Comparison of ENCODE assay signal across 15 cellular contexts in genomic region chr4:3371038-3371437, GRCh38.
DNase-seq lines count a peak whose midpoint lies in the region; ATAC-seq, FAIRE-seq and TF ChIP-seq lines count a peak whose summit lies in the region.
"Had no signal": no experiment of that assay in that cellular context is flagged by ENCODE, and none has a peak within 500 bp of the region (broad histone marks: within the 10 kb centered on the region; RNA-seq: fewer than 3 reads in every experiment).

No MANE protein-coding gene starts in this region.

- no peak overlapping the region for H2AFZ ChIP-seq in IMR-90 (replicated peaks; ENCODE audit: low read length, poor library complexity)
- H2AFZ ChIP-seq in endothelial cell of umbilical vein (ENCODE audit: low read depth, low read length): no peak overlapping the region

- POLR2A ChIA-PET in IMR-90 (lab: Charles Lee; ENCODE audit: unreplicated experiment) (no interaction called here), endothelial cell of umbilical vein (lab: Charles Lee) (no interaction called here)
- POLR2A ChIA-PET in naive thymus-derived CD4-positive, alpha-beta T cell (lab: Charles Lee): interaction anchor here (2.6 kb wide), 1 partner anchor 16 kb away, joined by 8 read pairs; no protein-coding TSS in a partner anchor

- H3K23ac ChIP-seq in IMR-90 (ENCODE audit: low read depth, low read length): no peak overlapping the region

- no peak for TF ChIP-seq RAD21 in IMR-90 (IDR thresholded peaks at IDR 0.05; ENCODE audit: low read length)

- no peak for TF ChIP-seq CTCF in IMR-90 (conservative IDR thresholded peaks at IDR 0.05; ENCODE audit: low read depth, low read length)
- no peak for TF ChIP-seq CTCF in endothelial cell of umbilical vein (IDR thresholded peaks at IDR 0.05; ENCODE audit: extremely low read depth in 1 of 2, insufficient read depth in 1 of 2, low read depth in 1 of 2, low read length in 2 of 2)

- dilution Hi-C loops in IMR-90 (cut with HindIII; ENCODE audit: low sequenced_read_pairs, unreplicated experiment) (no loop called here), endothelial cell of umbilical vein (cut with MboI; ENCODE audit: extremely low pct_ligation_motif_present, low sequenced_read_pairs) (no loop called here)

- WGBS in IMR-90 (ENCODE audit: extremely low coverage in 2 of 2, insufficient read length in 1 of 2), 2 experiments: 70% methylated on average over 3 of the region's 14 CpGs; no CpG with 5 or more reads in 1 of the 2 experiments

- no peak overlapping the region for H3K56ac ChIP-seq in IMR-90 (ENCODE audit: extremely low read depth, insufficient read depth, low read length)

- peaks cover 0 to 17% (median 0%) of the 10 kb centered on the region in 5 donors for H3K36me3 Mint-ChIP-seq in naive thymus-derived CD4-positive, alpha-beta T cell

- H3K9me1 ChIP-seq in IMR-90 (ENCODE audit: insufficient read depth, low read length): peaks cover 13% of the 10 kb centered on the region
- H3K9me1 ChIP-seq in endothelial cell of umbilical vein (replicated peaks; ENCODE audit: control insufficient read depth, extremely low read depth, insufficient read depth, low read length): no peaks in the 10 kb centered on the region

- intact Hi-C loops in IMR-90 (cut with micrococcal nuclease) (no loop called here), endothelial cell of umbilical vein (cut with micrococcal nuclease) (loop anchor here (2.0 kb wide), 2 partner anchors 16 to 28 kb away; no protein-coding TSS in a partner anchor)
- intact Hi-C loops in naive thymus-derived CD4-positive, alpha-beta T cell (cut with micrococcal nuclease): loop anchor here in 1 of 2 donors (2.0 kb wide), 1 partner anchor 24 kb away; no protein-coding TSS in a partner anchor

- H3K27me3 ChIP-seq in IMR-90 (ENCODE audit: control insufficient read depth, insufficient read depth, low read length): no peaks in the 10 kb centered on the region
- H3K27me3 ChIP-seq in endothelial cell of umbilical vein (ENCODE audit: control insufficient read depth in 2 of 2, insufficient read depth in 2 of 2, low read length in 2 of 2): no peaks in the 10 kb centered on the region
- no peaks in the 10 kb centered on the region for H3K27me3 ChIP-seq in naive thymus-derived CD4-positive, alpha-beta T cell (ENCODE audit: control insufficient read depth in 2 of 2, insufficient read depth in 2 of 2, low read length in 2 of 2)
- H3K27me3 ChIP-seq: foreskin keratinocyte had no signal

- DNase-seq in AG08396 (ENCODE audit: low spot score) (peak; percentile 2), IMR-90 (no peak), endothelial cell of umbilical vein (ENCODE audit: low read depth, low spot score) (peak; percentile 38), left lobe of liver (ENCODE audit: low spot score) (no peak), HUDEP-2 (lab: John Stamatoyannopoulos, UW; ENCODE audit: unreplicated experiment in 76 of 76) (no peak)
- no peak for DNase-seq in naive thymus-derived CD4-positive, alpha-beta T cell
- DNase-seq: activated naive CD4-positive, alpha-beta T cell; foreskin keratinocyte; NCI-H1105; NCI-H446 treated with DMSO at 0.1 percent for 48 hours had no signal

- H3K14ac ChIP-seq in IMR-90 (replicated peaks; ENCODE audit: low read depth, low read length): 0 out of 2 replicates have a peak overlapping the region, but pooled peaks have one; percentile 3

- H2AK9ac ChIP-seq in IMR-90 (replicated peaks; ENCODE audit: low read depth, low read length, poor library complexity): no peak overlapping the region

- H3K4me2 ChIP-seq in IMR-90 (ENCODE audit: low read depth, low read length) (no peak overlapping the region), endothelial cell of umbilical vein (ENCODE audit: insufficient read depth, low read length) (peak overlapping the region; percentile 55)

- peak overlapping the region; percentile 6 for H2AK5ac ChIP-seq in IMR-90 (ENCODE audit: low read depth, low read length)

- FAIRE-seq in endothelial cell of umbilical vein (lab: Jason Lieb, UNC): no peak
- FAIRE-seq: colon, GM12891 had no signal

- no TSS peak for BruUV-seq in IMR-90 (replicated peaks; lab: Mats Ljungman, UMichigan)
- no TSS peak for BruUV-seq in endothelial cell of umbilical vein (replicated peaks; lab: Mats Ljungman, UMichigan)

- H4K20me1 ChIP-seq in IMR-90 (ENCODE audit: insufficient read depth, low read length) (peaks cover 39% of the 10 kb centered on the region), endothelial cell of umbilical vein (replicated peaks; ENCODE audit: control insufficient read depth, extremely low read depth, insufficient read depth, low read length) (no peaks in the 10 kb centered on the region)

- peaks cover 12 to 54% (median 40%) of the 10 kb centered on the region in 7 donors for H3K4me1 Mint-ChIP-seq in naive thymus-derived CD4-positive, alpha-beta T cell

- H3K4ac ChIP-seq in IMR-90 (ENCODE audit: low read depth, low read length): peak overlapping the region; percentile 37

- H3K79me1 ChIP-seq in IMR-90 (ENCODE audit: low read depth in 1 of 2, low read length in 2 of 2): peaks cover 21 to 75% of the 10 kb centered on the region in 2 experiments

- H2BK5ac ChIP-seq in IMR-90 (ENCODE audit: low read depth, low read length, poor library complexity, severe bottlenecking): no peak overlapping the region

- H3K4me1 ChIP-seq in IMR-90 (ENCODE audit: control insufficient read depth, insufficient read depth, low read length) (peaks cover 22% of the 10 kb centered on the region), endothelial cell of umbilical vein (ENCODE audit: control insufficient read depth, extremely low read depth, insufficient read depth, low read length) (peaks cover 45% of the 10 kb centered on the region)
- H3K4me1 ChIP-seq in naive thymus-derived CD4-positive, alpha-beta T cell (ENCODE audit: control insufficient read depth in 2 of 2, insufficient read depth in 2 of 2, low read length in 2 of 2): peaks cover 11 to 37% of the 10 kb centered on the region in 2 donors

- H3K27ac Mint-ChIP-seq in naive thymus-derived CD4-positive, alpha-beta T cell: peak overlapping the region in 4 of 9 donors; percentile 6 to 88 (median 58)

- no peak overlapping the region; a peak in 1 of 4 replicates for H4K8ac ChIP-seq in IMR-90 (ENCODE audit: low read depth in 2 of 2, low read length in 2 of 2)

- H4K91ac ChIP-seq in IMR-90 (ENCODE audit: insufficient read depth, low read depth, low read length): no peak overlapping the region

- H3K9ac ChIP-seq in IMR-90 (ENCODE audit: low read depth, low read length) (no peak overlapping the region), endothelial cell of umbilical vein (replicated peaks; ENCODE audit: extremely low read depth, insufficient read depth, low read length) (peak overlapping the region; percentile 48)

- no peak overlapping the region for H3K18ac ChIP-seq in IMR-90 (ENCODE audit: low read depth, low read length)

- H2BK120ac ChIP-seq in IMR-90 (ENCODE audit: low read depth, low read length): 0 out of 2 replicates have a peak overlapping the region, but pooled peaks have one; percentile 30

- H3K36me3 ChIP-seq in IMR-90 (ENCODE audit: control insufficient read depth, insufficient read depth, low read length) (no peaks in the 10 kb centered on the region; the same call in 1 of the 2 replicates), endothelial cell of umbilical vein (ENCODE audit: control insufficient read depth in 2 of 2, extremely low read depth in 1 of 2, insufficient read depth in 2 of 2, low read length in 2 of 2) (peaks cover 0 to 5% of the 10 kb centered on the region in 2 experiments)
- no peaks in the 10 kb centered on the region for H3K36me3 ChIP-seq in naive thymus-derived CD4-positive, alpha-beta T cell (ENCODE audit: control insufficient read depth in 2 of 3, insufficient read depth in 3 of 3, low read length in 3 of 3)

- CTCF ChIA-PET in IMR-90 (lab: Yijun Ruan, JAX): interaction anchor here (1.9 kb wide), 1 partner anchor 109 kb away, joined by 5 read pairs; no protein-coding TSS in a partner anchor
- CTCF ChIA-PET in endothelial cell of umbilical vein (lab: Charles Lee): interaction anchor here (1.0 to 3.9 kb wide), 7 partner anchors 12 to 110 kb away, joined by 3 to 54 read pairs (median 5); no protein-coding TSS in a partner anchor
- CTCF ChIA-PET in naive thymus-derived CD4-positive, alpha-beta T cell (lab: Charles Lee): interaction anchor here (0.9 to 1.8 kb wide), 5 partner anchors 23 to 177 kb away, joined by 3 to 6 read pairs (median 4); no protein-coding TSS in a partner anchor

- H3K4me3 ChIP-seq in IMR-90 (ENCODE audit: insufficient read depth, low read depth, low read length) (no peak overlapping the region), endothelial cell of umbilical vein (replicated peaks in 1 of 3; ENCODE audit: insufficient read depth in 1 of 3, low read depth in 1 of 3, low read length in 3 of 3) (peak overlapping the region in 1 of 3 experiments; percentile 61)
- H3K4me3 ChIP-seq in naive thymus-derived CD4-positive, alpha-beta T cell (ENCODE audit: low read length): no peak overlapping the region

- in situ Hi-C loops in IMR-90 (cut with MboI; ENCODE audit: low sequenced_read_pairs): no loop called here

- H3K27ac ChIP-seq in IMR-90 (ENCODE audit: insufficient read depth, low read length) (no peak overlapping the region), endothelial cell of umbilical vein (ENCODE audit: insufficient read depth, low read depth, low read length) (peak overlapping the region; percentile 72)
- no peak overlapping the region for H3K27ac ChIP-seq in naive thymus-derived CD4-positive, alpha-beta T cell (ENCODE audit: low read depth, low read length)
- H3K27ac ChIP-seq: foreskin keratinocyte had no signal

- H3K4me3 Mint-ChIP-seq in naive thymus-derived CD4-positive, alpha-beta T cell: peak overlapping the region in 8 of 10 donors; percentile 20 to 89 (median 74)

- TF ChIP-seq POLR2A in IMR-90 (IDR thresholded peaks at IDR 0.05; ENCODE audit: low read depth, low read length): no peak
- TF ChIP-seq POLR2A in endothelial cell of umbilical vein (IDR thresholded peaks at IDR 0.05; ENCODE audit: low read depth, low read length): no peak

- no peak overlapping the region for H4K5ac ChIP-seq in IMR-90 (ENCODE audit: low read depth, low read length)

- H3K27me3 Mint-ChIP-seq in naive thymus-derived CD4-positive, alpha-beta T cell: peaks cover 9 to 41% (median 16%) of the 10 kb centered on the region in 5 donors

- 0 out of 3 replicates have a peak overlapping the region, but pooled peaks have one; percentile 2 for H2BK15ac ChIP-seq in IMR-90 (ENCODE audit: low read depth, low read length)

- peaks cover 30% of the 10 kb centered on the region for H3K79me2 ChIP-seq in endothelial cell of umbilical vein (ENCODE audit: control insufficient read depth, insufficient read depth, low read length)

- H3K9me3 Mint-ChIP-seq in naive thymus-derived CD4-positive, alpha-beta T cell: no peaks in the 10 kb centered on the region

- ATAC-seq in IMR-90 (ENCODE audit: low read depth) (no peak), left lobe of liver (no peak), GM19452 (IDR thresholded peaks at IDR 0.05; ENCODE audit: unreplicated experiment) (no peak), HG03442 (IDR thresholded peaks at IDR 0.05; ENCODE audit: unreplicated experiment) (no peak)
- ATAC-seq in naive thymus-derived CD4-positive, alpha-beta T cell: no peak
- ATAC-seq: foreskin keratinocyte, Panc1 had no signal

- H3K9me3 ChIP-seq in IMR-90 (ENCODE audit: control insufficient read depth, insufficient read depth, low read length) (no peaks in the 10 kb centered on the region), endothelial cell of umbilical vein (replicated peaks; ENCODE audit: control insufficient read depth, insufficient read depth, low read length) (no peaks in the 10 kb centered on the region)
- no peaks in the 10 kb centered on the region for H3K9me3 ChIP-seq in naive thymus-derived CD4-positive, alpha-beta T cell (ENCODE audit: control insufficient read depth in 2 of 3, low read length in 3 of 3)

- no peak overlapping the region for H2BK20ac ChIP-seq in IMR-90 (ENCODE audit: low read depth, low read length)

Comparison
In these comparisons a context has a peak if more than half of its experiments do, and no peak if none do; other contexts are left out.
1. DNase-seq: peak in AG08396 (single experiment) and endothelial cell of umbilical vein (single experiment); none in IMR-90 (single experiment), naive thymus-derived CD4-positive, alpha-beta T cell (0 of 9), left lobe of liver (single experiment) and HUDEP-2 (0 of 76).